ENCODE assay signal across 8 cellular contexts in genomic region chr17:47850692-47851573, GRCh38. TPM values are rescaled to one million over a fixed set of nuclear protein-coding genes. Genes with fewer than 3 reads are reported as not detected.
DNase-seq lines count a peak whose midpoint lies in the region; ATAC-seq and TF ChIP-seq lines count a peak whose summit lies in the region.

Gene SP6, minus strand, starts transcription at chr17:47851163. Its CDS starts 2,734 bp downstream, at chr17:47848429.

- WGBS in right lobe of liver (ENCODE audit: insufficient coverage, low coverage, low lambda C conversion rate, missing lambda C conversion rate), result 3% methylated on average over 20 of the region's 71 CpGs

- ATAC-seq in right lobe of liver (peak; percentile 91 to 97 (median 94)), HG02840 (IDR thresholded peaks at IDR 0.05; ENCODE audit: low FRiP score, unreplicated experiment) (no peak)

- H3K36me3 ChIP-seq in right lobe of liver, result no peaks in the 10 kb centered on the region

- peaks cover 5 to 23% of the 10 kb centered on the region in 2 donors for H3K27me3 ChIP-seq in right lobe of liver

- peak in 3 of 4 donors; percentile 14 to 37 (median 35) for TF ChIP-seq CTCF in right lobe of liver (IDR thresholded peaks at IDR 0.05)

- intact Hi-C loops in right lobe of liver (cut with DNase I), result no loop called here

- TF ChIP-seq POLR2A in right lobe of liver (IDR thresholded peaks at IDR 0.05), result no peak

- DNase-seq in DMS153 treated with DMSO at 0.1 percent for 48 hours (lab: John Stamatoyannopoulos, UW; ENCODE audit: unreplicated experiment), result peak; percentile 63
- DNase-seq in NCI-H146 treated with DMSO at 0.1 percent for 48 hours (lab: John Stamatoyannopoulos, UW; ENCODE audit: unreplicated experiment), result peak; percentile 79
- DNase-seq in activated CD4-positive, alpha-beta T cell treated with anti-CD3 and anti-CD28 coated beads for 24 hours (ENCODE audit: low read depth in 2 of 2), result peak; percentile 49 to 69
- peak; percentile 70 for DNase-seq in cerebellar cortex (ENCODE audit: low spot score)
- peak; percentile 72 to 84 (median 76) for DNase-seq in right lobe of liver
- DNase-seq in stimulated activated CD4-positive, alpha-beta T cell treated with anti-CD3 and anti-CD28 coated beads, TNF-alpha, amount 100 ng/mL, for 4 hours (ENCODE audit: low read depth in 3 of 3), result peak; percentile 49 to 59 (median 56)
- no peak for DNase-seq in NCI-H1694 (lab: John Stamatoyannopoulos, UW)

- H3K4me1 ChIP-seq in right lobe of liver, result peaks cover 0 to 8% (median 0%) of the 10 kb centered on the region in 4 donors

- H3K27ac ChIP-seq in right lobe of liver, result no peak within 1 kb of the TSS

- H3K9me3 ChIP-seq in right lobe of liver, result no peaks in the 10 kb centered on the region

- H3K4me3 ChIP-seq in right lobe of liver, result peak within 1 kb of the TSS in 1 of 3 donors; percentile 31

RNA-seq across cellular contexts. Expression of gene SP6, which starts in this region (rescaled TPM):
- under 1 TPM in 3 of 6 experiments, not detected in 3; 0.09 to 0.12 (median 0.11) TPM for total RNA-seq in right lobe of liver

Comparison
In these comparisons a context has a peak if more than half of its experiments do, and no peak if none do; other contexts are left out.
1. Peak in DNase-seq and ATAC-seq in right lobe of liver; RNA of the gene not detected or under 1 TPM.